Comparison of ENCODE assay signal across 1 cellular context in the genomic region with DNA sequence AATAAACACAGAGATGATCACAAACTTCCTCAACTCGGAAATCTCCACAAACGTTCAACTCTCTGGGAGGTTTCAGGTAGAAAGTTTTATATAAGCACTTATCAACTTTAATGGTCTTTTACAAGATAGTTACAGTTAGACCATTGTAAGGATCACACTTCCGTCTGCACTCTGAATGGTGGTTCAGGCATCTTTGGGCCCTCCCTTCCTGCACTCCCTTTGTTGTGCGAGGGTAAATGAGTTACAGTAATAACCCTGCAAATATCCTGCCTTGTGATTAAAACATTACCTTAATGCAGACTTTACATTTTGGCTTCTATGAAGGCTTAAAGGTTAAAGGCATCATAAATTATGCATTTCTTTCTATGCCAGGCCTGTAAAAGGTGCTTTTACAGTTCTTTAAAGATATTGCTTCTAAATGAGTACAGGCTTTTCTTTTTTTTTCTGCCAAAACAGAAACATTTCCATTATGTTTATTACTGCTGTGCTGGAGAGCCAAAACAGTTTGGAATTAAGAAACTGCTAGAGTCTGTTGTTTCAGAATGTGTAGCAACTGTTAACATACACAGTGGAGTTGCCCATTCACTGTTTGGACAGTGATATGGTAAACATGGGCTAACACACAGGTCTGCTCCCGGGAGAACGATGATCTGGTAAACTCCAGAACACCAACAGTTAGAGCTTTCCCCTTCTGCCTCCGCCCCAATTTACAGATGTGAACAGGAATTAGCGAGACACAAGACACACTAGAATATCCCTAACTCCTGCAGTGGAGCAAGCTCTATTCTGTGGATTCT.
TF ChIP-seq lines count a peak whose summit lies in the region.

No MANE protein-coding gene starts in this region.

TF ChIP-seq in IMR-90, 13 proteins besides CTCF, POLR2A, EP300 and RAD21 (continued from another document):
- TF ChIP-seq, protein P1, sequence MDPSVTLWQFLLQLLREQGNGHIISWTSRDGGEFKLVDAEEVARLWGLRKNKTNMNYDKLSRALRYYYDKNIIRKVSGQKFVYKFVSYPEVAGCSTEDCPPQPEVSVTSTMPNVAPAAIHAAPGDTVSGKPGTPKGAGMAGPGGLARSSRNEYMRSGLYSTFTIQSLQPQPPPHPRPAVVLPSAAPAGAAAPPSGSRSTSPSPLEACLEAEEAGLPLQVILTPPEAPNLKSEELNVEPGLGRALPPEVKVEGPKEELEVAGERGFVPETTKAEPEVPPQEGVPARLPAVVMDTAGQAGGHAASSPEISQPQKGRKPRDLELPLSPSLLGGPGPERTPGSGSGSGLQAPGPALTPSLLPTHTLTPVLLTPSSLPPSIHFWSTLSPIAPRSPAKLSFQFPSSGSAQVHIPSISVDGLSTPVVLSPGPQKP (IDR thresholded peaks at IDR 0.05; ENCODE audit: borderline replicate concordance, low read depth, low read length): no peak
- no peak for TF ChIP-seq SMC3 (IDR thresholded peaks at IDR 0.05; ENCODE audit: low read depth, low read length)
